12 cellular contexts compared by ENCODE assay signal in the genomic region with DNA sequence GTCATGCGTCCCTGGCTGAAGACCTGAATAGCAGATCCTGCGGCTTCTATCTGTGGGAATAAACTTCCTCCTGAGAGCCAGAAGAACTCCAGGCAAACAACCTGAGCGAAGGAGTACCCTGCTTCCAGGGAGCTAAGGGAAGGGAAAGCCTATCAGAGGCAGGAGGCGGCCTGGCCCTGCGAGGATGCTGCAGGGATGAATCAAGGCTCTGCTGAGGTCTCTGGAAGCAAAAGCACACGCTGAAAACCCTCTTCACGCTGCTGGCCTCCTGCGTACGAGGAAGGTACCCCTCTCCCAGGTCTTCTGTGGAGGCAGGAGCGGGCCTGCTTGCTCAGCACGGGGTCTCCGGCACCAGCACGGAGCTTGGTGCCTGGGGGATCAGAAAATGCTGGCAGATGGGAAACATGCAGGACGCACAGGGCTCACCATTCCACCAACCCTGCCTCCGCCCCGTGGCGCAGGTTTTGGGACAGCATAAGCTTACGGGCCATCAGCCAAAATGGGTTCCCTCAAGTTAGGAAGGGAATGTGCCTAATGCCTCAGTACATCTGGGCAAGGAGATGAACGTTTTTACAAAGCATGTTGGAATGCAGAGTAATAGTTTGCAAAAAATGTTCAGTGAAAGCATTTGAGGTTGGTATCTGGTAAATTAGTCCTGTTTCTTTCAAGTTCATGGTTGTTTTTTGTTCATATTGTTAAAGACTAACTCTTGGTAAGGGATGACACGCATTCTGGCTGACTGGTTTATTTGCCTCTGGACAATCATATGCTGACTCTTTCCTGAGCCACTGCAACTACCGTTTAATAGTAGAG.
DNase-seq lines count a peak whose midpoint lies in the region; ATAC-seq and TF ChIP-seq lines count a peak whose summit lies in the region.
"Had no signal": no experiment of that assay in that cellular context is flagged by ENCODE, and none has a peak within 500 bp of the region (broad histone marks: within the 10 kb centered on the region; RNA-seq: fewer than 3 reads in every experiment).

No MANE protein-coding gene starts in this region.

- H3K9ac ChIP-seq in stomach smooth muscle (ENCODE audit: low read length in 2 of 2), result no peak overlapping the region

- no peaks in the 10 kb centered on the region for H3K9me3 ChIP-seq in stomach smooth muscle (ENCODE audit: control insufficient read depth in 2 of 2, low read length in 2 of 2)

- no peak overlapping the region for H3K4me3 Mint-ChIP-seq in activated CD8-positive, alpha-beta T cell treated with anti-CD3 and anti-CD28 coated beads for 36 hours
- H3K4me3 Mint-ChIP-seq: activated CD4-positive, alpha-beta T cell treated with anti-CD3 and anti-CD28 coated beads for 36 hours had no signal

- POLR2A ChIA-PET in activated CD8-positive, alpha-beta T cell treated with anti-CD3 and anti-CD28 coated beads for 36 hours (lab: Charles Lee), result interaction anchor here (1.0 kb wide), 1 partner anchor 42 kb away, joined by 3 read pairs; no protein-coding TSS in a partner anchor

- peaks cover 67% of the 10 kb centered on the region for H3K4me1 Mint-ChIP-seq in activated CD8-positive, alpha-beta T cell treated with anti-CD3 and anti-CD28 coated beads for 36 hours (ENCODE audit: low read depth)

- peak; percentile 44 for DNase-seq in activated CD8-positive, alpha-beta memory T cell treated with anti-CD3 and anti-CD28 coated beads for 24 hours
- DNase-seq in activated CD8-positive, alpha-beta memory T cell treated with anti-CD3 and anti-CD28 coated beads, Interleukin-2, amount 50 U/mL, for 48 hours, result no peak
- DNase-seq in activated CD8-positive, alpha-beta T cell treated with anti-CD3 and anti-CD28 coated beads for 36 hours, result no peak
- DNase-seq in fibroblast of the conjunctiva (ENCODE audit: low read depth) (peak; percentile 49), NCI-H524 (lab: John Stamatoyannopoulos, UW) (no peak), HT-29 (ENCODE audit: low spot score) (no peak), NK-92 (lab: John Stamatoyannopoulos, UW; ENCODE audit: unreplicated experiment) (no peak)
- DNase-seq: activated CD4-positive, alpha-beta T cell treated with anti-CD3 and anti-CD28 coated beads for 36 hours; hippocampal formation; NCI-H2107; RPMI8226 had no signal

- CTCF ChIA-PET in activated CD8-positive, alpha-beta T cell treated with anti-CD3 and anti-CD28 coated beads for 36 hours (lab: Charles Lee), result no interaction called here

- peaks cover 11 to 15% of the 10 kb centered on the region in 2 donors for H3K36me3 ChIP-seq in stomach smooth muscle (ENCODE audit: control insufficient read depth in 2 of 2, insufficient read depth in 2 of 2, low read length in 2 of 2)

- H3K36me3 Mint-ChIP-seq in activated CD8-positive, alpha-beta T cell treated with anti-CD3 and anti-CD28 coated beads for 36 hours (ENCODE audit: low read depth), result peaks cover 73% of the 10 kb centered on the region

- no peak for ATAC-seq in activated CD8-positive, alpha-beta T cell treated with anti-CD3 and anti-CD28 coated beads for 36 hours

- H3K27me3 Mint-ChIP-seq in activated CD8-positive, alpha-beta T cell treated with anti-CD3 and anti-CD28 coated beads for 36 hours, result no peaks in the 10 kb centered on the region
- H3K27me3 Mint-ChIP-seq: activated CD4-positive, alpha-beta T cell treated with anti-CD3 and anti-CD28 coated beads for 36 hours had no signal

- peak overlapping the region; percentile 8 for H3K27ac ChIP-seq in stomach smooth muscle (ENCODE audit: low read length)

- TF ChIP-seq CTCF in activated CD8-positive, alpha-beta T cell treated with anti-CD3 and anti-CD28 coated beads for 36 hours (IDR thresholded peaks at IDR 0.05), result no peak

- no peak overlapping the region for H3K4me3 ChIP-seq in stomach smooth muscle (ENCODE audit: low read length in 2 of 2)

- intact Hi-C loops in activated CD8-positive, alpha-beta T cell treated with anti-CD3 and anti-CD28 coated beads for 36 hours (cut with micrococcal nuclease), result no loop called here

- no peaks in the 10 kb centered on the region for H3K9me3 Mint-ChIP-seq in activated CD8-positive, alpha-beta T cell treated with anti-CD3 and anti-CD28 coated beads for 36 hours

- no peaks in the 10 kb centered on the region for H3K27me3 ChIP-seq in stomach smooth muscle (ENCODE audit: control insufficient read depth in 1 of 2, insufficient read depth in 2 of 2, low read length in 2 of 2)

- H3K4me1 ChIP-seq in stomach smooth muscle (ENCODE audit: control insufficient read depth, insufficient read depth, low read length), result peaks cover 14% of the 10 kb centered on the region

- peak overlapping the region; percentile 81 for H3K27ac Mint-ChIP-seq in activated CD8-positive, alpha-beta T cell treated with anti-CD3 and anti-CD28 coated beads for 36 hours
- H3K27ac Mint-ChIP-seq: activated CD4-positive, alpha-beta T cell treated with anti-CD3 and anti-CD28 coated beads for 36 hours had no signal

Comparison
In these comparisons a context has a peak if more than half of its experiments do, and no peak if none do; other contexts are left out.
1. DNase-seq: peak in activated CD8-positive, alpha-beta memory T cell treated with anti-CD3 and anti-CD28 coated beads for 24 hours (single experiment) and fibroblast of the conjunctiva (single experiment); none in activated CD8-positive, alpha-beta memory T cell treated with anti-CD3 and anti-CD28 coated beads, Interleukin-2, amount 50 U/mL, for 48 hours (single experiment), activated CD8-positive, alpha-beta T cell treated with anti-CD3 and anti-CD28 coated beads for 36 hours (single experiment), NCI-H524 (0 of 2), HT-29 (single experiment) and NK-92 (single experiment).